10 cellular contexts compared by ENCODE assay signal in the genomic region with DNA sequence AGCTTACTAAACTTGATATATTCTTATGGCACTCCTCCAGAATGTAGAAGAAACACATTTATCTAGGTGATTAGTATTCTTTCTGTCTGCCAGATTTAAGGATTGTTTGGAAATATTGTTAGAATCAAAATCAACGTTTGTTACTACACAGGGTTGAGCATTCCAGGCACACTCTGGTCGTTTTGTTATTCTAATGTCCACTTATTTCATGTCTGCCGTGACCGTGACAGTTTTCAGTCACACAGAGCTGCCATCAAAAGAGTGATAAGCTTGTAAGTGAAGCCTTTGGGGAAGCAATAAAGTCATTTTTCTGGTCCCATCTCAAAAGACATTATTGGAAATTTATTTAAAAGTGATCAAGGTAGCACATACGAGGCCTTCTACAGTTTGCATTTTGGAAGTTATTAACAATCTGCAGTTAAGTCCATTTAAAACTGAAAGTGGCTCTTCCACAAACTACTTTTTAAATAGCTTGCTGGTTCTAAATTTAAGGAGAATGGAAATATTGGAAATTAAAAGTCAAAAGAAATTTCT. TPM values are rescaled to one million over a fixed set of nuclear protein-coding genes. Genes with fewer than 3 reads are reported as not detected.
A peak's percentile ranks its signal among the peaks of the same experiment; 100 is the strongest.
DNase-seq lines count a peak whose midpoint lies in the region; ATAC-seq and TF ChIP-seq lines count a peak whose summit lies in the region.
"Had no signal": no experiment of that assay in that cellular context is flagged by ENCODE, and none has a peak within 500 bp of the region (broad histone marks: within the 10 kb centered on the region; RNA-seq: fewer than 3 reads in every experiment).

No MANE protein-coding gene starts in this region.

- peaks cover 77% of the 10 kb centered on the region for H3K79me2 ChIP-seq in ACC112 (ENCODE audit: control insufficient read depth, insufficient read depth, low read length, unreplicated experiment)

- no peaks in the 10 kb centered on the region for H3K36me3 ChIP-seq in ACC112 (ENCODE audit: insufficient read depth, low read length)
- no peaks in the 10 kb centered on the region for H3K36me3 ChIP-seq in heart right ventricle
- H3K36me3 ChIP-seq in psoas muscle (ENCODE audit: insufficient read depth in 1 of 2, low read depth in 1 of 2), result no peaks in the 10 kb centered on the region

- H2AFZ ChIP-seq in ACC112 (ENCODE audit: low read length, unreplicated experiment), result no peak overlapping the region

- H3K27ac ChIP-seq in ACC112 (ENCODE audit: low read depth, low read length) (peak overlapping the region; percentile 75), angular gyrus (ENCODE audit: low read depth, low read length) (peak overlapping the region; percentile 27), heart right ventricle (peak overlapping the region; percentile 36 to 85 (median 65)), psoas muscle (peak overlapping the region; percentile 91)

- ATAC-seq in heart right ventricle (peak in 2 of 8 donors; percentile 24 to 41), psoas muscle (peak in 2 of 4 donors; percentile 29 to 50), GM21515 (IDR thresholded peaks at IDR 0.05; ENCODE audit: unreplicated experiment) (no peak), GM19452 (IDR thresholded peaks at IDR 0.05; ENCODE audit: unreplicated experiment) (no peak)

- peak overlapping the region; percentile 56 for H3K4me3 ChIP-seq in ACC112 (ENCODE audit: low read depth, low read length)
- peak overlapping the region in 9 of 10 donors; percentile 2 to 39 (median 28) for H3K4me3 ChIP-seq in heart right ventricle
- H3K4me3 ChIP-seq in psoas muscle, result peak overlapping the region; percentile 62

- H3K27me3 ChIP-seq in ACC112 (ENCODE audit: insufficient read depth, low read length), result no peaks in the 10 kb centered on the region
- H3K27me3 ChIP-seq in heart right ventricle, result no peaks in the 10 kb centered on the region
- no peaks in the 10 kb centered on the region for H3K27me3 ChIP-seq in psoas muscle (ENCODE audit: insufficient read depth in 3 of 3, low read length in 2 of 3)

- H3K4me1 ChIP-seq in ACC112 (ENCODE audit: control insufficient read depth, insufficient read depth, low read length, unreplicated experiment) (peaks cover 45% of the 10 kb centered on the region), heart right ventricle (peaks cover 13 to 97% (median 75%) of the 10 kb centered on the region in 9 donors), psoas muscle (peaks cover 89% of the 10 kb centered on the region)

- WGBS in heart right ventricle, 2 donors, result 8 to 13% methylated on average over 5 of the region's 5 CpGs
- WGBS in psoas muscle, 3 donors, result 6 to 13% (median 7%) methylated on average over 5 of the region's 5 CpGs

- no peak for DNase-seq in heart right ventricle
- no peak for DNase-seq in psoas muscle
- no peak for DNase-seq in SW 1271 (lab: John Stamatoyannopoulos, UW)
- no peak for DNase-seq in NK-92 treated with Interleukin-12 subunit alpha and Interleukin-12 subunit beta, amount 100 ng/mL, for 24 hours (lab: John Stamatoyannopoulos, UW)
- DNase-seq: EL, mesendoderm had no signal

- H3K9me3 ChIP-seq in heart right ventricle (no peaks in the 10 kb centered on the region), psoas muscle (no peaks in the 10 kb centered on the region)

- TF ChIP-seq CTCF in heart right ventricle (IDR thresholded peaks at IDR 0.05) (no peak), psoas muscle (IDR thresholded peaks at IDR 0.05) (no peak)

- intact Hi-C loops in heart right ventricle (cut with DNase I), result loop anchor here in 4 of 10 donors (5.0 to 10.0 kb wide), 5 partner anchors 33 to 68 kb away; a partner anchor contains a TSS
- intact Hi-C loops in psoas muscle (cut with DNase I), result loop anchor here (2.0 to 10.0 kb wide), 2 partner anchors 36 to 64 kb away; no protein-coding TSS in a partner anchor

RNA-seq across cellular contexts. Expression of a gene that starts 38.0 kb away (rescaled TPM):
- total RNA-seq in heart right ventricle, result 100 to 1,000 TPM in 4 of 10 donors, 10 to 100 TPM in 6; 82.4 to 117 (median 97.5) TPM
- 10 to 100 TPM; 11.2 to 24.9 TPM for polyA plus RNA-seq in heart right ventricle
- total RNA-seq in psoas muscle, result 10 to 100 TPM; 30.6 to 42.7 (median 42.3) TPM
- 10 to 100 TPM in 1 of 3 donors, 1 to 10 TPM in 2; 4.0 to 11.7 (median 4.2) TPM for polyA plus RNA-seq in psoas muscle

Comparison
In these comparisons a context has a peak if more than half of its experiments do, and no peak if none do; other contexts are left out.
1. H3K27ac ChIP-seq: peak in every context shown above with its lines; median percentile 91 in psoas muscle; 75 in ACC112; 65 in heart right ventricle; 27 in angular gyrus.